8 cellular contexts compared by ENCODE assay signal in the genomic region with DNA sequence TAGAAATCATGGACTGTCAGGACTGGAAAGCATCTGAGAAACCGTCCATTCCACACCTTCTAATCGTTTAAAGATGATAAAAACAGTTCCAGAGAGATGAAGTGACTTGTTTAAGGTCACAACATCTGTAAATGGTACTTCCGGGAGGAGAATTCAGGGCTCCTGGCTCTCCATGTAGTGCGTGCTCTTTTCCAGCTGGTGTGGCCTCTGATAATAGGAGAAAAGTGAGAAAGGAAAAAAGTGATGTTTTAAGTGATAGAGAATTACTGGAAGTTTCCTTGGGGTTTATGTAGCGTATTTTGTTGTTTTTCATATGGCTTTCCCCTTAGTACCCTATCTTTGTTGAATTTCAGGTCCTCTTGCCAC. TPM values are rescaled to one million over a fixed set of nuclear protein-coding genes. Genes with fewer than 3 reads are reported as not detected.
A peak's percentile ranks its signal among the peaks of the same experiment; 100 is the strongest.
DNase-seq lines count a peak whose midpoint lies in the region; ATAC-seq and TF ChIP-seq lines count a peak whose summit lies in the region.

No MANE protein-coding gene starts in this region.

- no peaks in the 10 kb centered on the region for H3K9me3 Mint-ChIP-seq in stimulated activated effector memory CD8-positive, alpha-beta T cell treated with anti-CD3 and anti-CD28 coated beads, Interleukin-12 subunit alpha, Interleukin-12 subunit beta, amount 100 ng/mL, for 72 hours

- TF ChIP-seq CTCF in VCaP (conservative IDR thresholded peaks at IDR 0.05) (no peak), right atrium auricular region (IDR thresholded peaks at IDR 0.05) (no peak)

- H3K27ac ChIP-seq in VCaP, result peak overlapping the region; percentile 96
- H3K27ac ChIP-seq in right atrium auricular region, result peak overlapping the region; percentile 92 to 98

- H3K4me3 ChIP-seq in right atrium auricular region, result peak overlapping the region; percentile 74 to 92

- ATAC-seq in GM18868 (IDR thresholded peaks at IDR 0.05; ENCODE audit: unreplicated experiment) (peak; percentile 9), HG02798 (IDR thresholded peaks at IDR 0.05; ENCODE audit: poor library complexity, unreplicated experiment) (peak; percentile 10)
- ATAC-seq in stimulated activated effector memory CD8-positive, alpha-beta T cell treated with anti-CD3 and anti-CD28 coated beads, Interleukin-12 subunit alpha, Interleukin-12 subunit beta, amount 100 ng/mL, for 72 hours, result peak; percentile 1

- H3K9me3 ChIP-seq in right atrium auricular region, result no peaks in the 10 kb centered on the region

- H3K27ac Mint-ChIP-seq in stimulated activated effector memory CD8-positive, alpha-beta T cell treated with anti-CD3 and anti-CD28 coated beads, Interleukin-12 subunit alpha, Interleukin-12 subunit beta, amount 100 ng/mL, for 72 hours, result peak overlapping the region; percentile 100

- peaks cover 31% of the 10 kb centered on the region for H3K36me3 ChIP-seq in right atrium auricular region

- H3K36me3 Mint-ChIP-seq in stimulated activated effector memory CD8-positive, alpha-beta T cell treated with anti-CD3 and anti-CD28 coated beads, Interleukin-12 subunit alpha, Interleukin-12 subunit beta, amount 100 ng/mL, for 72 hours, result peaks cover 58% of the 10 kb centered on the region

- no peaks in the 10 kb centered on the region for H3K27me3 ChIP-seq in right atrium auricular region

- peak overlapping the region; percentile 92 for H3K4me3 Mint-ChIP-seq in stimulated activated effector memory CD8-positive, alpha-beta T cell treated with anti-CD3 and anti-CD28 coated beads, Interleukin-12 subunit alpha, Interleukin-12 subunit beta, amount 100 ng/mL, for 72 hours

- H3K4me1 Mint-ChIP-seq in stimulated activated effector memory CD8-positive, alpha-beta T cell treated with anti-CD3 and anti-CD28 coated beads, Interleukin-12 subunit alpha, Interleukin-12 subunit beta, amount 100 ng/mL, for 72 hours, result peaks cover 21% of the 10 kb centered on the region

- peaks cover 0 to 23% of the 10 kb centered on the region in 2 donors for H3K4me1 ChIP-seq in right atrium auricular region

- DNase-seq in right atrium auricular region (ENCODE audit: low spot score) (no peak), middle frontal gyrus (ENCODE audit: extremely low spot score, low spot score) (no peak), NCI-H1417 treated with DMSO at 0.1 percent for 48 hours (lab: John Stamatoyannopoulos, UW) (no peak)
- DNase-seq in stimulated activated effector memory CD8-positive, alpha-beta T cell treated with anti-CD3 and anti-CD28 coated beads, Interleukin-12 subunit alpha, Interleukin-12 subunit beta, amount 100 ng/mL, for 72 hours (ENCODE audit: low spot score in 2 of 2), result no peak
- DNase-seq in stimulated activated CD4-positive, alpha-beta T cell treated with anti-CD3 and anti-CD28 coated beads, Interleukin-12 subunit alpha, Interleukin-12 subunit beta, amount 100 ng/mL, for 4 hours, result no peak

RNA-seq across cellular contexts. Expression of a gene that starts 0.7 kb away (rescaled TPM):
- 10 to 100 TPM; 15.5 to 18.0 TPM for total RNA-seq in right atrium auricular region

RNA-seq across cellular contexts. Expression of a gene that starts 8.5 kb away (rescaled TPM):
- total RNA-seq in right atrium auricular region, result 10 to 100 TPM; 13.3 to 15.8 TPM
